ENCODE assay signal across 1 cellular context in genomic region chrX:121307441-121307840, GRCh38.
TF ChIP-seq lines count a peak whose summit lies in the region.

No MANE protein-coding gene starts in this region.

TF ChIP-seq in GM23338, 12 proteins besides CTCF, POLR2A, EP300 and RAD21 (continued from another document):
- no peak for TF ChIP-seq ZNF462 (CRISPR knock-in tag; IDR thresholded peaks at IDR 0.05)
- no peak for TF ChIP-seq NANOG (IDR thresholded peaks at IDR 0.05; ENCODE audit: borderline replicate concordance)
- no peak for TF ChIP-seq POLR2AphosphoS5 (IDR thresholded peaks at IDR 0.05; ENCODE audit: low read depth)
- no peak for TF ChIP-seq ZNF331 (CRISPR knock-in tag; IDR thresholded peaks at IDR 0.05; ENCODE audit: low read depth)
